In the genomic region with DNA sequence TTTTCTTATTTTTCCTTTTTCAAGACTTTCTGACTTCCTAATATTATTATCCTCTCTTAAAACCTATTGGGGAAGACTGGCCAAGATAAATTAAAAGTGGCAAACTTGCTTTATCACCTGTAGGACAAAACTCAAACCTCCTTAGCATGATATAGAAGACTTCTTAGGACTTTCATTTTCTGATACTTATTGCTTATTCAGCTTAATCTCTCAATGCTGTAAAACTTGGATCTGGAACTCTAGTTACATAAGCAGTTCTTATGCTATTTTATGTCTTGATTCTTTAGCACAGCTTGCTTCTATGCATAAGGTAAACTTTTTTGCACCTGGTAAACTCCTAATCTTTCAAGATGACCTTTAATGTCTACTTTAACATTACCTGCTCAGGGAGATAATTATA, we compare ENCODE assay signal across 20 cellular contexts.
DNase-seq lines count a peak whose midpoint lies in the region; ATAC-seq, FAIRE-seq and TF ChIP-seq lines count a peak whose summit lies in the region.
"Had no signal": no experiment of that assay in that cellular context is flagged by ENCODE, and none has a peak within 500 bp of the region (broad histone marks: within the 10 kb centered on the region; RNA-seq: fewer than 3 reads in every experiment).

No MANE protein-coding gene starts in this region.

- H3K36me3 ChIP-seq in HepG2 (replicated peaks in 1 of 2; ENCODE audit: control insufficient read depth in 1 of 2, insufficient read depth in 2 of 2, low read length in 2 of 2): no peaks in the 10 kb centered on the region
- H3K36me3 ChIP-seq in right lobe of liver: no peaks in the 10 kb centered on the region
- H3K36me3 ChIP-seq in K562 (ENCODE audit: control insufficient read depth, insufficient read depth, low read length): no peaks in the 10 kb centered on the region
- H3K36me3 ChIP-seq: BE2C, BLaER1 had no signal

- H3K4me2 ChIP-seq in HepG2 (ENCODE audit: low read depth, low read length) (no peak overlapping the region), K562 (ENCODE audit: insufficient read depth, low read length) (no peak overlapping the region)
- H3K4me2 ChIP-seq: BLaER1 had no signal

- CTCF ChIA-PET in HepG2 (lab: Yijun Ruan, JAX; ENCODE audit: low intra/inter-chr PET ratio, low total read pairs) (no interaction called here), K562 (lab: Yijun Ruan, JAX; ENCODE audit: low intra/inter-chr PET ratio) (no interaction called here)

- no peak for TF ChIP-seq CTCF in HepG2 (CRISPR knock-in tag; IDR thresholded peaks at IDR 0.05)
- TF ChIP-seq CTCF in right lobe of liver (IDR thresholded peaks at IDR 0.05): no peak
- no peak for TF ChIP-seq CTCF in K562 (IDR thresholded peaks at IDR 0.05 in 2 of 3, conservative IDR thresholded peaks at IDR 0.05 in 1 of 3; ENCODE audit: insufficient read depth in 2 of 3, low read depth in 1 of 3, low read length in 3 of 3)

- H3K27ac ChIP-seq in HepG2 (ENCODE audit: extremely low read length, insufficient read depth, low read length) (no peak overlapping the region), right lobe of liver (no peak overlapping the region), K562 (ENCODE audit: extremely low read depth, low read depth, low read length) (no peak overlapping the region)
- H3K27ac ChIP-seq: 22Rv1, BLaER1, C4-2B had no signal

- no peak for TF ChIP-seq RAD21 in HepG2 (CRISPR knock-in tag; IDR thresholded peaks at IDR 0.05)
- TF ChIP-seq RAD21 in K562 (CRISPR knock-in tag; conservative IDR thresholded peaks at IDR 0.05 in 1 of 2, IDR thresholded peaks at IDR 0.05 in 1 of 2): no peak

- BruUV-seq in HepG2 (replicated peaks; lab: Mats Ljungman, UMichigan) (no TSS peak), K562 (replicated peaks; lab: Mats Ljungman, UMichigan) (no TSS peak)

- no peaks in the 10 kb centered on the region for H3K9me1 ChIP-seq in K562 (ENCODE audit: control insufficient read depth, insufficient read depth, low read length)

- H3K79me2 ChIP-seq in HepG2 (ENCODE audit: insufficient read depth, low read length) (no peaks in the 10 kb centered on the region), K562 (ENCODE audit: control insufficient read depth, insufficient read depth, low read length) (no peaks in the 10 kb centered on the region)

- TF ChIP-seq EP300 in HepG2 (IDR thresholded peaks at IDR 0.05; ENCODE audit: low read depth in 2 of 2, low read length in 2 of 2) (no peak), HepG2 (CRISPR knock-in tag; IDR thresholded peaks at IDR 0.05; ENCODE audit: borderline replicate concordance) (no peak), K562 (IDR thresholded peaks at IDR 0.05; ENCODE audit: low read length) (no peak)

- no peak overlapping the region for H3K4me3 ChIP-seq in HepG2 (replicated peaks in 1 of 3; ENCODE audit: insufficient read depth in 1 of 3, low read depth in 2 of 3, low read length in 3 of 3)
- no peak overlapping the region for H3K4me3 ChIP-seq in right lobe of liver
- H3K4me3 ChIP-seq in K562: no peak overlapping the region
- H3K4me3 ChIP-seq: BLaER1 had no signal

- H4K20me1 ChIP-seq in HepG2 (ENCODE audit: insufficient read depth, low read length): no peaks in the 10 kb centered on the region
- no peaks in the 10 kb centered on the region for H4K20me1 ChIP-seq in K562 (replicated peaks; ENCODE audit: control insufficient read depth, insufficient read depth, low read length)
- H4K20me1 ChIP-seq: BLaER1 had no signal

- no peak for DNase-seq in HepG2 (ENCODE audit: low spot score)
- DNase-seq in right lobe of liver: no peak
- no peak for DNase-seq in K562 (ENCODE audit: extremely low read depth in 1 of 4, low spot score in 3 of 4)
- no peak for DNase-seq in ureter (ENCODE audit: low spot score)
- no peak for DNase-seq in posterior cingulate gyrus
- DNase-seq: ACHN; BE2C; Caco-2; Calu3; CD4-positive, alpha-beta T cell; CD8-positive, alpha-beta T cell; DMS79 treated with DMSO at 0.1 percent for 48 hours; GF-D8 had no signal

- H3K27me3 ChIP-seq in HepG2 (ENCODE audit: control insufficient read depth in 1 of 2, insufficient read depth in 2 of 2, low read length in 2 of 2): no peaks in the 10 kb centered on the region
- no peaks in the 10 kb centered on the region for H3K27me3 ChIP-seq in right lobe of liver
- H3K27me3 ChIP-seq in K562 (ENCODE audit: control insufficient read depth in 2 of 2, insufficient read depth in 2 of 2, low read length in 2 of 2): no peaks in the 10 kb centered on the region
- H3K27me3 ChIP-seq: BE2C, BLaER1 had no signal

- no peak overlapping the region for H2AFZ ChIP-seq in HepG2 (ENCODE audit: low read length)
- H2AFZ ChIP-seq in K562 (ENCODE audit: low read depth, low read length): no peak overlapping the region

- H3K9me3 ChIP-seq in HepG2 (ENCODE audit: low read length) (peaks cover 56% of the 10 kb centered on the region), right lobe of liver (no peaks in the 10 kb centered on the region), K562 (replicated peaks; ENCODE audit: control insufficient read depth, insufficient read depth, low read depth, low read length) (no peaks in the 10 kb centered on the region)
- H3K9me3 ChIP-seq: BE2C, BLaER1, Caco-2 had no signal

- H3K9ac ChIP-seq in HepG2 (ENCODE audit: insufficient read depth, low read depth, low read length) (no peak overlapping the region), K562 (ENCODE audit: insufficient read depth in 1 of 2, low read depth in 2 of 2, low read length in 2 of 2) (no peak overlapping the region)
- H3K9ac ChIP-seq: BLaER1 had no signal

- no peak for TF ChIP-seq POLR2A in HepG2 (IDR thresholded peaks at IDR 0.05; ENCODE audit: insufficient read depth in 1 of 2, low read depth in 2 of 2, low read length in 2 of 2)
- TF ChIP-seq POLR2A in right lobe of liver (IDR thresholded peaks at IDR 0.05): no peak
- no peak for TF ChIP-seq POLR2A in K562 (conservative IDR thresholded peaks at IDR 0.05)

- no peaks in the 10 kb centered on the region for H3K4me1 ChIP-seq in HepG2 (ENCODE audit: insufficient read depth, low read length)
- no peaks in the 10 kb centered on the region for H3K4me1 ChIP-seq in right lobe of liver
- H3K4me1 ChIP-seq in K562 (replicated peaks in 1 of 2; ENCODE audit: control insufficient read depth in 2 of 2, insufficient read depth in 2 of 2, low read length in 2 of 2): no peaks in the 10 kb centered on the region
- H3K4me1 ChIP-seq: BE2C, BLaER1, Caco-2 had no signal

- FAIRE-seq in HepG2 (lab: Jason Lieb, UNC): no peak
- no peak for FAIRE-seq in K562 (lab: Jason Lieb, UNC)
- FAIRE-seq: D721Med, G401.6, GM12891, GM19239 had no signal

- intact Hi-C loops in HepG2 (cut with micrococcal nuclease; ENCODE audit: unreplicated experiment): no loop called here
- intact Hi-C loops in right lobe of liver (cut with DNase I): no loop called here
- intact Hi-C loops in K562 (cut with micrococcal nuclease): no loop called here
- intact Hi-C loops in posterior cingulate gyrus (cut with DNase I): no loop called here

- ATAC-seq in HepG2: no peak
- no peak for ATAC-seq in right lobe of liver
- ATAC-seq in K562: no peak
- ATAC-seq: CD8-positive, alpha-beta T cell had no signal

- in situ Hi-C loops in HepG2 (cut with HindIII; ENCODE audit: extremely low pct_ligation_motif_present, low pct_unique_long_range_greater_than_20kb) (no loop called here), K562 (cut with MboI) (no loop called here)

- POLR2A ChIA-PET in HepG2 (lab: Yijun Ruan, JAX) (no interaction called here), K562 (lab: Yijun Ruan, JAX) (no interaction called here)

TF ChIP-seq in HepG2, 621 proteins besides CTCF, POLR2A, EP300 and RAD21 (continues in another document):
- TF ChIP-seq DDIT3 (CRISPR knock-in tag; IDR thresholded peaks at IDR 0.05): no peak
- TF ChIP-seq HES4 (CRISPR knock-in tag; IDR thresholded peaks at IDR 0.05; ENCODE audit: borderline replicate concordance): no peak
- TF ChIP-seq ZEB1 (IDR thresholded peaks at IDR 0.05; ENCODE audit: insufficient replicate concordance, low read depth): no peak
- no peak for TF ChIP-seq SP4 (CRISPR knock-in tag; IDR thresholded peaks at IDR 0.05)
- no peak for TF ChIP-seq ZNF121 (CRISPR knock-in tag; IDR thresholded peaks at IDR 0.05)
- TF ChIP-seq, protein P1, sequence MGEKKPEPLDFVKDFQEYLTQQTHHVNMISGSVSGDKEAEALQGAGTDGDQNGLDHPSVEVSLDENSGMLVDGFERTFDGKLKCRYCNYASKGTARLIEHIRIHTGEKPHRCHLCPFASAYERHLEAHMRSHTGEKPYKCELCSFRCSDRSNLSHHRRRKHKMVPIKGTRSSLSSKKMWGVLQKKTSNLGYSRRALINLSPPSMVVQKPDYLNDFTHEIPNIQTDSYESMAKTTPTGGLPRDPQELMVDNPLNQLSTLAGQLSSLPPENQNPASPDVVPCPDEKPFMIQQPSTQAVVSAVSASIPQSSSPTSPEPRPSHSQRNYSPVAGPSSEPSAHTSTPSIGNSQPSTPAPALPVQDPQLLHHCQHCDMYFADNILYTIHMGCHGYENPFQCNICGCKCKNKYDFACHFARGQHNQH (CRISPR knock-in tag; IDR thresholded peaks at IDR 0.05): no peak
- no peak for TF ChIP-seq GABPB1 (CRISPR knock-in tag; IDR thresholded peaks at IDR 0.05)

Comparison
In these comparisons a context has a peak if more than half of its experiments do, and no peak if none do; other contexts are left out.
1. Of the 241 proteins assayed by ChIP-seq in both HepG2 and K562: peak only in HepG2: MAFK; only in K562: MAFG; in both: MAFF; in neither: 238.